Comparison of ENCODE assay signal across 8 cellular contexts in genomic region chr1:11059990-11060948, GRCh38.
DNase-seq lines count a peak whose midpoint lies in the region; ATAC-seq lines count a peak whose summit lies in the region.

SRM (minus strand) TSS chr1:11060018; CDS start chr1:11059943, 75 bp downstream.

- H3K9me3 ChIP-seq in effector memory CD4-positive, alpha-beta T cell (ENCODE audit: control insufficient read depth, low read length), result no peaks in the 10 kb centered on the region

- peak within 1 kb of the TSS; percentile 59 for H3K27ac Mint-ChIP-seq in memory B cell

- H3K4me3 ChIP-seq in effector memory CD4-positive, alpha-beta T cell (ENCODE audit: insufficient read depth, low read depth, low read length, poor library complexity, severe bottlenecking), result peak within 1 kb of the TSS; percentile 91

- no peaks in the 10 kb centered on the region for H3K27me3 ChIP-seq in effector memory CD4-positive, alpha-beta T cell (replicated peaks; ENCODE audit: control insufficient read depth, insufficient read depth, low read length, poor library complexity, severe bottlenecking)

- H3K4me1 Mint-ChIP-seq in memory B cell, result peaks cover 14% of the 10 kb centered on the region

- no peaks in the 10 kb centered on the region for H3K27me3 Mint-ChIP-seq in memory B cell

- ATAC-seq in GM19468 (IDR thresholded peaks at IDR 0.05; ENCODE audit: extremely low read depth, unreplicated experiment) (peak; percentile 93), memory B cell (ENCODE audit: low read depth) (peak; percentile 94)

- H3K9me3 Mint-ChIP-seq in memory B cell, result no peaks in the 10 kb centered on the region

- peaks cover 7% of the 10 kb centered on the region for H3K36me3 Mint-ChIP-seq in memory B cell

- H3K4me3 Mint-ChIP-seq in memory B cell, result peak within 1 kb of the TSS; percentile 89

- H3K27ac ChIP-seq in effector memory CD4-positive, alpha-beta T cell (ENCODE audit: insufficient read depth, low read length, poor library complexity, severe bottlenecking), result peak within 1 kb of the TSS; percentile 53

- peaks cover 17% of the 10 kb centered on the region for H3K36me3 ChIP-seq in effector memory CD4-positive, alpha-beta T cell (ENCODE audit: control insufficient read depth, insufficient read depth, low read length)

- H3K4me1 ChIP-seq in effector memory CD4-positive, alpha-beta T cell (ENCODE audit: control insufficient read depth, insufficient read depth, low read length, poor library complexity, severe bottlenecking), result peaks cover 17% of the 10 kb centered on the region

- DNase-seq in CMK (ENCODE audit: low read depth) (peak; percentile 85), HS-5 (ENCODE audit: low read depth) (peak; percentile 68), NOMO-1 (lab: John Stamatoyannopoulos, UW; ENCODE audit: unreplicated experiment in 2 of 2) (peak; percentile 92 to 95), memory B cell (ENCODE audit: low spot score in 2 of 2) (peak; percentile 85 to 90)
- peak; percentile 82 to 83 for DNase-seq in activated CD8-positive, alpha-beta memory T cell treated with anti-CD3 and anti-CD28 coated beads for 4 hours (ENCODE audit: low read depth in 2 of 2)
- DNase-seq in effector memory CD4-positive, alpha-beta T cell, result peak; percentile 80 to 84 (median 84)
- DNase-seq in stimulated activated CD8-positive, alpha-beta memory T cell treated with anti-CD3 and anti-CD28 coated beads, Interleukin-12 subunit alpha, Interleukin-12 subunit beta, amount 100 ng/mL, for 1 hour (ENCODE audit: low read depth), result peak; percentile 75

Comparison
In these comparisons a context has a peak if more than half of its experiments do, and no peak if none do; other contexts are left out.
1. Peak in every context shown above with its lines: DNase-seq, ATAC-seq, H3K4me3 ChIP-seq and H3K27ac ChIP-seq.